In the genomic region with DNA sequence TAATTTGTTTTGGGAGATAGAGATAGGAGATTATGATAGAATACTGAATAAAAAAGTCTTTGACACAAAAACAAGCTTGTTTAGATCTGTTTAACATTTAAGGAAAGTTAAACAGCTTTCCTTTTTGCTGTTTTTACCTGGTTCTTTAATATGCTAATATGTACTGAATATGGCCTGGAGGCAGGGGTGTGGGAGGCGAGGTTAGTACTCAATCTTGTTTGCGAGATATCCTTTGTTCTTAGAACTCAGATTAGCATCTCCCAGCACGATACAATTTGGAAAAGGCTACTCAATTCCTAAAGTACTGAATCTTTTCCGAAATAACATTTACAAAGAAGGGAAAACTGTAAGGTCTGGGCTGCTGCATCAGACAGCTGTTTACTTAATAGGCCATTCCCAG, we compare ENCODE assay signal across 1 cellular context.
TF ChIP-seq lines count a peak whose summit lies in the region.

No MANE protein-coding gene starts in this region.

TF ChIP-seq in GM23338, 12 proteins besides CTCF, POLR2A, EP300 and RAD21:
- TF ChIP-seq NANOG (IDR thresholded peaks at IDR 0.05; ENCODE audit: borderline replicate concordance), result peak; percentile 40; the same call in 1 of the 2 replicates
- no peak for TF ChIP-seq ZNF331 (CRISPR knock-in tag; IDR thresholded peaks at IDR 0.05; ENCODE audit: low read depth)
